28 cellular contexts compared by ENCODE assay signal in genomic region chr14:53375573-53375972, GRCh38.
"Had no signal": no experiment of that assay in that cellular context is flagged by ENCODE, and none has a peak within 500 bp of the region (broad histone marks: within the 10 kb centered on the region; RNA-seq: fewer than 3 reads in every experiment).

No MANE protein-coding gene starts in this region.

- H3K4me1 ChIP-seq: ascending aorta, body of pancreas, Peyer's patch had no signal

- FAIRE-seq: bronchial epithelial cell had no signal

- H3K36me3 ChIP-seq: ascending aorta, Peyer's patch had no signal

- H3K9me3 ChIP-seq: ascending aorta, body of pancreas, Peyer's patch had no signal

- H3K9ac ChIP-seq: KMS-11 had no signal

- H3K4me2 ChIP-seq: KMS-11 had no signal

- H3K27me3 ChIP-seq: ascending aorta, body of pancreas, Peyer's patch had no signal

- ATAC-seq: activated CD8-positive, alpha-beta memory T cell treated with anti-CD3 and anti-CD28 coated beads, Interleukin-2, amount 10 ng/mL, durations not matched to agents 7 days and 5 days; activated naive CD4-positive, alpha-beta T cell treated with anti-CD3 and anti-CD28 coated beads, Interleukin-2, amount 50 U/mL, for 72 hours; activated naive CD8-positive, alpha-beta T cell treated with anti-CD3 and anti-CD28 coated beads, Interleukin-2, amount 50 U/mL, for 24 hours; body of pancreas; WTC11 had no signal

- DNase-seq: activated CD4-positive, alpha-beta T cell treated with anti-CD3 and anti-CD28 coated beads, Interleukin-2, amount 10 ng/mL, durations not matched to agents 24 days and 14 days; activated CD4-positive, alpha-beta T cell treated with anti-CD3 and anti-CD28 coated beads, Interleukin-2, amount 50 U/mL, for 48 hours; activated CD4-positive, CD25-positive, alpha-beta regulatory T cell treated with anti-CD3 and anti-CD28 coated beads, Interleukin-2, amount 50 U/mL, for 72 hours; activated CD8-positive, alpha-beta memory T cell treated with anti-CD3 and anti-CD28 coated beads, Interleukin-2, amount 10 ng/mL, durations not matched to agents 7 days and 5 days; activated effector memory CD4-positive, alpha-beta T cell treated with Interleukin-2 at 50 U/mL for 16 hours; activated naive CD4-positive, alpha-beta T cell treated with Interleukin-2 at 50 U/mL for 16 hours; activated naive CD8-positive, alpha-beta T cell treated with anti-CD3 and anti-CD28 coated beads, Interleukin-2, amount 50 U/mL, for 24 hours; activated T-cell treated with anti-CD3 and anti-CD28 coated beads, Interleukin-2, amount 50 U/mL, for 24 hours; amniotic stem cell; body of pancreas; NCI-H1092; NCI-H1417 treated with DMSO at 0.1 percent for 48 hours; NCI-H1694; NCI-H2029; NCI-H2107; NCI-H345; NCI-H510A; NCI-H526 treated with DMSO at 0.1 percent for 48 hours; NCI-H82; Peyer's patch; SHP77 treated with DMSO at 0.1 percent for 48 hours; T-helper 9 cell had no signal

- H3K4me3 ChIP-seq: ascending aorta, body of pancreas, Peyer's patch had no signal

- H3K27ac ChIP-seq: ascending aorta, body of pancreas, KMS-11, Peyer's patch, RWPE1 had no signal
